Comparison of ENCODE assay signal across 11 cellular contexts in the genomic region with DNA sequence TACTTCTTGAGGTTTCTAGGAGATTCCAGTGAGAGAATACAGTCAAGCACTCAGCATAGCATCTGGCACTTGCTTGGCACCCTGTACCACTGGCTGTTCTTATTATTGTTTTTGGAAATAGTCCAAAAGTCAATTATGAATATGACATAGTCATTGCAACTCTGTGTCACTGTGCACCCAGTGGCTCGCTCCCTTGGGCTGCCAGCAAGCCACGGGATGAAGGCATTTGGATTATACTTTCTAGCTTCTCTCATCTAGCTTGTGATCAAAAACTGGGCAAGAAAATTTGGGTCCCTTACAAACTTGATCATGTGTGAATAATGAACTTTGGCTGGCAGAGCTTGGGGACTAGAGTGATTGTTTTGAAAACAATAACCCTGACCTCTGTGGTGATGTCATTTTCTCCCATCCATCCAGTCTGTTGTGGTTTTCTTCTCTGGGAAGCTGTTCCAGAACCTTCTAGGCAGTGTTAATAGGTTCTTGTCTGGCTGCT. TPM values are rescaled to one million over a fixed set of nuclear protein-coding genes. Genes with fewer than 3 reads are reported as not detected.
DNase-seq lines count a peak whose midpoint lies in the region; ATAC-seq and TF ChIP-seq lines count a peak whose summit lies in the region.
"Had no signal": no experiment of that assay in that cellular context is flagged by ENCODE, and none has a peak within 500 bp of the region (broad histone marks: within the 10 kb centered on the region; RNA-seq: fewer than 3 reads in every experiment).

No MANE protein-coding gene starts in this region.

- DNase-seq in H4 (ENCODE audit: low spot score) = peak; percentile 41
- DNase-seq in NCI-H774 (lab: John Stamatoyannopoulos, UW) = peak; percentile 36
- DNase-seq in foreskin fibroblast = peak; percentile 4 to 15
- no peak for DNase-seq in germinal center (ENCODE audit: low spot score)
- DNase-seq in DMS153 treated with DMSO at 0.1 percent for 48 hours (lab: John Stamatoyannopoulos, UW; ENCODE audit: unreplicated experiment) = no peak
- DNase-seq: small intestine had no signal

- H3K4me1 ChIP-seq in skeletal muscle tissue (ENCODE audit: control insufficient read depth in 3 of 3, insufficient read depth in 3 of 3, low read length in 3 of 3) = peaks cover 6 to 33% (median 12%) of the 10 kb centered on the region in 3 donors

- no peaks in the 10 kb centered on the region for H3K4me1 Mint-ChIP-seq in stimulated activated memory B cell treated with anti-CD40 and anti-IgM and Interleukin-4, amounts not matched to agents 10 μg/mL and 1 μg/mL and 100 μg/mL, for 72 hours
- H3K4me1 Mint-ChIP-seq: activated naive CD4-positive, alpha-beta T cell treated with anti-CD3 and anti-CD28 coated beads, Interleukin-2, amount 50 U/mL, for 24 hours had no signal

- H3K4me3 Mint-ChIP-seq in stimulated activated memory B cell treated with anti-CD40 and anti-IgM and Interleukin-4, amounts not matched to agents 10 μg/mL and 1 μg/mL and 100 μg/mL, for 72 hours = no peak overlapping the region
- H3K4me3 Mint-ChIP-seq: activated naive CD4-positive, alpha-beta T cell treated with anti-CD3 and anti-CD28 coated beads, Interleukin-2, amount 50 U/mL, for 24 hours had no signal

- peaks cover 4% of the 10 kb centered on the region for H3K9me3 Mint-ChIP-seq in stimulated activated memory B cell treated with anti-CD40 and anti-IgM and Interleukin-4, amounts not matched to agents 10 μg/mL and 1 μg/mL and 100 μg/mL, for 72 hours

- ATAC-seq in HG03571 (IDR thresholded peaks at IDR 0.05; ENCODE audit: unreplicated experiment) = no peak
- ATAC-seq in stimulated activated memory B cell treated with anti-CD40 and anti-IgM and Interleukin-4, amounts not matched to agents 10 μg/mL and 1 μg/mL and 100 μg/mL, for 72 hours = no peak

- no peaks in the 10 kb centered on the region for H3K27me3 Mint-ChIP-seq in stimulated activated memory B cell treated with anti-CD40 and anti-IgM and Interleukin-4, amounts not matched to agents 10 μg/mL and 1 μg/mL and 100 μg/mL, for 72 hours
- H3K27me3 Mint-ChIP-seq: activated naive CD4-positive, alpha-beta T cell treated with anti-CD3 and anti-CD28 coated beads, Interleukin-2, amount 50 U/mL, for 24 hours had no signal

- TF ChIP-seq CTCF in foreskin fibroblast (IDR thresholded peaks at IDR 0.05; ENCODE audit: low read depth, low read length) = no peak

- H3K36me3 Mint-ChIP-seq in stimulated activated memory B cell treated with anti-CD40 and anti-IgM and Interleukin-4, amounts not matched to agents 10 μg/mL and 1 μg/mL and 100 μg/mL, for 72 hours = no peaks in the 10 kb centered on the region
- H3K36me3 Mint-ChIP-seq: activated naive CD4-positive, alpha-beta T cell treated with anti-CD3 and anti-CD28 coated beads, Interleukin-2, amount 50 U/mL, for 24 hours had no signal

- H3K36me3 ChIP-seq in skeletal muscle tissue (ENCODE audit: control insufficient read depth in 3 of 3, insufficient read depth in 3 of 3, low read length in 3 of 3) = no peaks in the 10 kb centered on the region

- no peaks in the 10 kb centered on the region for H3K9me3 ChIP-seq in skeletal muscle tissue (ENCODE audit: control insufficient read depth in 3 of 3, low read length in 3 of 3)

- H3K27ac Mint-ChIP-seq in stimulated activated memory B cell treated with anti-CD40 and anti-IgM and Interleukin-4, amounts not matched to agents 10 μg/mL and 1 μg/mL and 100 μg/mL, for 72 hours = no peak overlapping the region
- H3K27ac Mint-ChIP-seq: activated naive CD4-positive, alpha-beta T cell treated with anti-CD3 and anti-CD28 coated beads, Interleukin-2, amount 50 U/mL, for 24 hours had no signal

- H3K4me3 ChIP-seq in foreskin fibroblast (ENCODE audit: low read depth in 1 of 2, low read length in 2 of 2) (no peak overlapping the region), skeletal muscle tissue (ENCODE audit: low read length in 3 of 3) (no peak overlapping the region)

- H3K27ac ChIP-seq in skeletal muscle tissue (ENCODE audit: low read depth, low read length) = peak overlapping the region; percentile 1

- H3K9ac ChIP-seq in skeletal muscle tissue (ENCODE audit: low read depth in 1 of 3, low read length in 3 of 3) = no peak overlapping the region

- no peaks in the 10 kb centered on the region for H3K27me3 ChIP-seq in skeletal muscle tissue (ENCODE audit: control insufficient read depth in 3 of 3, insufficient read depth in 3 of 3, low read length in 3 of 3)

RNA-seq across cellular contexts. Expression of a gene that starts 32.8 kb away (rescaled TPM):
- total RNA-seq in H4 (2014; rRNA removed; shearing (Covaris generic)) = 24.5 and 25.3 TPM in 2 replicates
- total RNA-seq in skeletal muscle tissue = 87.2 TPM
- total RNA-seq: T-helper 2 cell treated with Interferon-gamma antibody and Interleukin-4, amounts not matched to agents 100 ng/mL and 5 ng/mL, for 36 hours had no signal

Comparison
In these comparisons a context has a peak if more than half of its experiments do, and no peak if none do; other contexts are left out.
1. DNase-seq: peak in H4 (single experiment), NCI-H774 (single experiment) and foreskin fibroblast (2 of 2); none in germinal center (single experiment) and DMS153 treated with DMSO at 0.1 percent for 48 hours (single experiment).